ENCODE assay signal across 1 cellular context in genomic region chr7:149195180-149196150, GRCh38.
TF ChIP-seq lines count a peak whose summit lies in the region.

TSS of gene ZNF282 (plus strand) at chr7:149195546. CDS start at chr7:149195590, 44 bp downstream.

TF ChIP-seq in GM12878, 131 proteins besides CTCF, POLR2A, EP300 and RAD21 (continued from another document and continues in another):
- TF ChIP-seq NKRF (conservative IDR thresholded peaks at IDR 0.05) (peak; percentile 79), ZNF207 (IDR thresholded peaks at IDR 0.05; ENCODE audit: borderline replicate concordance) (peak; percentile 62; the same call in 1 of the 2 replicates), ZNF687 (IDR thresholded peaks at IDR 0.05) (peak; percentile 28; the same call in 1 of the 2 replicates), POLR2AphosphoS2 (IDR thresholded peaks at IDR 0.05; ENCODE audit: low read depth, low read length) (peak; percentile 43; the same call in 1 of the 2 replicates), POU2F2 (IDR thresholded peaks at IDR 0.05; ENCODE audit: borderline replicate concordance, low read depth, low read length) (peak; percentile 71; the same call in 2 of the 3 replicates), SPI1 (IDR thresholded peaks at IDR 0.05; ENCODE audit: borderline replicate concordance, insufficient read depth, low read depth, low read length) (0 out of 2 replicates have a peak, but pooled peaks have one; percentile 1), CREB1 (IDR thresholded peaks at IDR 0.05; ENCODE audit: low read depth) (0 out of 2 replicates have a peak, but pooled peaks have one; percentile 14), NR2F1 (conservative IDR thresholded peaks at IDR 0.05) (peak; percentile 60; the same call in 1 of the 2 replicates), BCL3 (IDR thresholded peaks at IDR 0.05; ENCODE audit: borderline replicate concordance, insufficient read depth, low read depth, low read length, poor library complexity, severe bottlenecking) (no peak), ZNF217 (IDR thresholded peaks at IDR 0.05) (peak; percentile 19; the same call in 1 of the 2 replicates), FOXK2 (IDR thresholded peaks at IDR 0.05) (peak; percentile 40; the same call in 1 of the 2 replicates), IKZF1 (conservative IDR thresholded peaks at IDR 0.05) (peak; percentile 99), POLR2AphosphoS5 (IDR thresholded peaks at IDR 0.05; ENCODE audit: low read length) (peak; percentile 59; the same call in 1 of the 2 replicates), EED (IDR thresholded peaks at IDR 0.05; ENCODE audit: low read depth) (peak; percentile 92), CHD2 (IDR thresholded peaks at IDR 0.05; ENCODE audit: borderline replicate concordance, low read depth, low read length) (peak; percentile 54; the same call in 1 of the 2 replicates), TCF12 (IDR thresholded peaks at IDR 0.05; ENCODE audit: low read depth, low read length) (peak; percentile 46; the same call in 1 of the 2 replicates), BHLHE40 (IDR thresholded peaks at IDR 0.05; ENCODE audit: borderline replicate concordance in 1 of 2, low read depth in 2 of 2, low read length in 1 of 2) (peak in 1 of 2 experiments; percentile 41; a peak in 1 of 4 replicates), E4F1 (IDR thresholded peaks at IDR 0.05; ENCODE audit: borderline replicate concordance, partially characterized antibody) (no peak), SKIL (IDR thresholded peaks at IDR 0.05; ENCODE audit: low read depth, poor library complexity, severe bottlenecking) (no peak), RELB (IDR thresholded peaks at IDR 0.05; ENCODE audit: low read depth) (peak; percentile 88), SIN3A (IDR thresholded peaks at IDR 0.05; ENCODE audit: low read depth, low read length) (peak; percentile 41; the same call in 1 of the 2 replicates), BCLAF1 (IDR thresholded peaks at IDR 0.05) (0 out of 2 replicates have a peak, but pooled peaks have one; percentile 10), MLLT1 (IDR thresholded peaks at IDR 0.05) (0 out of 2 replicates have a peak, but pooled peaks have one; percentile 17), BCL11A (IDR thresholded peaks at IDR 0.05; ENCODE audit: low read depth, low read length) (0 out of 2 replicates have a peak, but pooled peaks have one; percentile 4), EZH2 (IDR thresholded peaks at IDR 0.05; ENCODE audit: borderline replicate concordance, control insufficient read depth, low read depth, low read length) (no peak), SMARCA5 (IDR thresholded peaks at IDR 0.05) (peak; percentile 90), ESRRA (IDR thresholded peaks at IDR 0.05; ENCODE audit: low read length) (peak; percentile 67; the same call in 1 of the 2 replicates), HDGF (IDR thresholded peaks at IDR 0.05) (0 out of 2 replicates have a peak, but pooled peaks have one; percentile 52), TAF1 (IDR thresholded peaks at IDR 0.05; ENCODE audit: borderline replicate concordance, low read depth, low read length) (peak; percentile 63; the same call in 1 of the 2 replicates), CREM (IDR thresholded peaks at IDR 0.05; ENCODE audit: low read depth) (peak; percentile 15; the same call in 1 of the 2 replicates), RELA (IDR thresholded peaks at IDR 0.05; ENCODE audit: borderline replicate concordance, partially characterized antibody) (peak; percentile 15), FOS (IDR thresholded peaks at IDR 0.05; ENCODE audit: borderline replicate concordance, extremely low read depth, insufficient read length) (no peak), ATF2 (IDR thresholded peaks at IDR 0.05; ENCODE audit: low read length) (no peak), SMC3 (IDR thresholded peaks at IDR 0.05; ENCODE audit: borderline replicate concordance, low read length) (no peak; the same call in 1 of the 2 replicates), SMAD5 (IDR thresholded peaks at IDR 0.05; ENCODE audit: low read depth) (peak; percentile 74; the same call in 1 of the 2 replicates), ZBED1 (IDR thresholded peaks at IDR 0.05; ENCODE audit: borderline replicate concordance) (no peak), YY1 (IDR thresholded peaks at IDR 0.05; ENCODE audit: low read depth, low read length) (peak; percentile 92), RB1 (IDR thresholded peaks at IDR 0.05; ENCODE audit: borderline replicate concordance) (peak; percentile 81; the same call in 1 of the 2 replicates)
